Comparison of ENCODE assay signal across 10 cellular contexts in the genomic region with DNA sequence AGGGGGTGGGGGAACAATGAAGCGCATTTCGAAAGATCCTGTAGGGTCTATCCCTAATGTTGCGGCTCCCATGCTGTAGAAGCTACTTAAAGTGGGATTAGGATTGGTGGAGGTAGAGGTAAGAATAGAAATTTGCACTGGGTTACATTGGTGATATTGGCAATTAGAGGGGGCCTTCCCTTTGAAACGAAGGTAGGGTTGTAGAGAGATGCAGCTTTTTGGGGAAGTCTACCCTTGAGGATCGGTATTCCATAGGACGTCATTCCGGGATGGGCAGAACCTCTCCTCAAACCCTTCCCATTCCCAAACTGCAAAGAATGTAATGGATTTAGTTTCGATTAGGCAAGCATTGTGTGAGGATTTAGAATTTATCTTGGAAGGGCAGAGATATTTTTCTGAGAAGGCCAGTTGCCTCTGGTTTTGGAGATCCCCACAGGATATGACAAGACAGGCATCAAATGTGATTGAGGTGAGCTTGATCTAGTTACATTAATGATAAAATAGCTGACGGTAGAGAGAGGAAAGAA. TPM values are rescaled to one million over a fixed set of nuclear protein-coding genes. Genes with fewer than 3 reads are reported as not detected.
A peak's percentile ranks its signal among the peaks of the same experiment; 100 is the strongest.
DNase-seq lines count a peak whose midpoint lies in the region; ATAC-seq and TF ChIP-seq lines count a peak whose summit lies in the region.
"Had no signal": no experiment of that assay in that cellular context is flagged by ENCODE, and none has a peak within 500 bp of the region (broad histone marks: within the 10 kb centered on the region; RNA-seq: fewer than 3 reads in every experiment).

No MANE protein-coding gene starts in this region.

- H3K4me3 Mint-ChIP-seq in activated naive CD8-positive, alpha-beta T cell treated with anti-CD3 and anti-CD28 coated beads for 36 hours, result peak overlapping the region; percentile 100
- H3K4me3 Mint-ChIP-seq in memory B cell, result peak overlapping the region; percentile 60

- H3K27ac Mint-ChIP-seq in activated naive CD8-positive, alpha-beta T cell treated with anti-CD3 and anti-CD28 coated beads for 36 hours, result peak overlapping the region; percentile 100
- H3K27ac Mint-ChIP-seq in memory B cell, result peak overlapping the region; percentile 97

- DNase-seq in HT-29 (ENCODE audit: low spot score) (peak; percentile 34), memory B cell (ENCODE audit: low spot score in 2 of 2) (no peak), foreskin melanocyte (no peak)
- no peak for DNase-seq in activated naive CD8-positive, alpha-beta T cell treated with anti-CD3 and anti-CD28 coated beads for 36 hours
- DNase-seq in stimulated activated CD4-positive, alpha-beta T cell treated with anti-CD3 and anti-CD28 coated beads, Interleukin-2, amount 100 ng/mL, for 24 hours, result no peak
- DNase-seq: MM.1S; stimulated activated CD4-positive, alpha-beta T cell treated with anti-CD3 and anti-CD28 coated beads, Interleukin-4, amount 100 ng/mL, for 4 hours had no signal

- peaks cover 68% of the 10 kb centered on the region for H3K27me3 Mint-ChIP-seq in activated naive CD8-positive, alpha-beta T cell treated with anti-CD3 and anti-CD28 coated beads for 36 hours
- no peaks in the 10 kb centered on the region for H3K27me3 Mint-ChIP-seq in memory B cell

- TF ChIP-seq CTCF in C4-2B (conservative IDR thresholded peaks at IDR 0.05), result no peak

- ATAC-seq in memory B cell (ENCODE audit: low read depth), result no peak
- no peak for ATAC-seq in GM21723 (IDR thresholded peaks at IDR 0.05; ENCODE audit: unreplicated experiment)
- ATAC-seq in HG03342 (IDR thresholded peaks at IDR 0.05; ENCODE audit: unreplicated experiment), result no peak

- H3K4me1 Mint-ChIP-seq in activated naive CD8-positive, alpha-beta T cell treated with anti-CD3 and anti-CD28 coated beads for 36 hours, result peaks cover 90% of the 10 kb centered on the region
- peaks cover 41% of the 10 kb centered on the region for H3K4me1 Mint-ChIP-seq in memory B cell

- peaks cover 62% of the 10 kb centered on the region for H3K9me3 Mint-ChIP-seq in activated naive CD8-positive, alpha-beta T cell treated with anti-CD3 and anti-CD28 coated beads for 36 hours
- H3K9me3 Mint-ChIP-seq in memory B cell, result peaks cover 30% of the 10 kb centered on the region

- peak overlapping the region; percentile 48; the same call in 1 of the 2 replicates for H3K27ac ChIP-seq in C4-2B

- H3K36me3 Mint-ChIP-seq in activated naive CD8-positive, alpha-beta T cell treated with anti-CD3 and anti-CD28 coated beads for 36 hours, result peaks cover 100% of the 10 kb centered on the region
- peaks cover 86% of the 10 kb centered on the region for H3K36me3 Mint-ChIP-seq in memory B cell

RNA-seq across cellular contexts. Expression of gene ZNFX1, which starts 5.4 kb away (rescaled TPM):
- 26.3 and 30.5 TPM in 2 replicates for total RNA-seq in HT-29 (2014; rRNA removed; shearing (Covaris generic))
- total RNA-seq in activated naive CD8-positive, alpha-beta T cell treated with anti-CD3 and anti-CD28 coated beads for 36 hours, result 10 to 100 TPM; 45.8 to 48.0 TPM
